In genomic region chr17:50144346-50144745, GRCh38 we compare ENCODE assay signal across 13 cellular contexts. TPM values are rescaled to one million over a fixed set of nuclear protein-coding genes. Genes with fewer than 3 reads are reported as not detected.
A peak's percentile ranks its signal among the peaks of the same experiment; 100 is the strongest.
DNase-seq lines count a peak whose midpoint lies in the region; ATAC-seq lines count a peak whose summit lies in the region.
"Had no signal": no experiment of that assay in that cellular context is flagged by ENCODE, and none has a peak within 500 bp of the region (broad histone marks: within the 10 kb centered on the region; RNA-seq: fewer than 3 reads in every experiment).

No MANE protein-coding gene starts in this region.

- H3K36me3 Mint-ChIP-seq in stimulated activated naive CD8-positive, alpha-beta T cell treated with anti-CD3 and anti-CD28 coated beads, Interleukin-15, Interleukin-2, amounts not matched to agents 100 ng/mL and 50 ng/mL, for 24 hours (ENCODE audit: low read depth): peaks cover 62% of the 10 kb centered on the region
- H3K36me3 Mint-ChIP-seq in activated CD4-positive, alpha-beta memory T cell treated with anti-CD3 and anti-CD28 coated beads for 36 hours: peaks cover 70% of the 10 kb centered on the region
- peaks cover 30% of the 10 kb centered on the region for H3K36me3 Mint-ChIP-seq in effector memory CD8-positive, alpha-beta T cell (ENCODE audit: insufficient read depth)

- in situ Hi-C loops in ACHN (cut with HindIII; ENCODE audit: low pct_ligation_motif_present, low pct_unique_long_range_greater_than_20kb, low sequenced_read_pairs): no loop called here

- H3K4me3 Mint-ChIP-seq in stimulated activated naive CD8-positive, alpha-beta T cell treated with anti-CD3 and anti-CD28 coated beads, Interleukin-15, Interleukin-2, amounts not matched to agents 100 ng/mL and 50 ng/mL, for 24 hours: no peak overlapping the region
- no peak overlapping the region for H3K4me3 Mint-ChIP-seq in activated CD4-positive, alpha-beta memory T cell treated with anti-CD3 and anti-CD28 coated beads for 36 hours
- peak overlapping the region; percentile 0 to 2 for H3K4me3 Mint-ChIP-seq in effector memory CD8-positive, alpha-beta T cell

- no peak for DNase-seq in stimulated activated naive CD8-positive, alpha-beta T cell treated with anti-CD3 and anti-CD28 coated beads, Interleukin-15, Interleukin-2, amounts not matched to agents 100 U/mL and 50 U/mL, for 24 hours
- no peak for DNase-seq in activated CD4-positive, alpha-beta memory T cell treated with anti-CD3 and anti-CD28 coated beads for 36 hours
- no peak for DNase-seq in effector memory CD8-positive, alpha-beta T cell
- DNase-seq in ureter (ENCODE audit: low spot score): no peak
- DNase-seq in ACHN: no peak
- no peak for DNase-seq in AML-193 (lab: John Stamatoyannopoulos, UW)
- DNase-seq: DMS79 treated with DMSO at 0.1 percent for 48 hours, NCI-H2029, spleen, substantia nigra had no signal

- no peaks in the 10 kb centered on the region for H3K9me3 Mint-ChIP-seq in stimulated activated naive CD8-positive, alpha-beta T cell treated with anti-CD3 and anti-CD28 coated beads, Interleukin-15, Interleukin-2, amounts not matched to agents 100 ng/mL and 50 ng/mL, for 24 hours
- H3K9me3 Mint-ChIP-seq in activated CD4-positive, alpha-beta memory T cell treated with anti-CD3 and anti-CD28 coated beads for 36 hours: no peaks in the 10 kb centered on the region
- no peaks in the 10 kb centered on the region for H3K9me3 Mint-ChIP-seq in effector memory CD8-positive, alpha-beta T cell

- intact Hi-C loops in activated CD4-positive, alpha-beta memory T cell treated with anti-CD3 and anti-CD28 coated beads for 36 hours (cut with micrococcal nuclease): no loop called here

- CTCF ChIA-PET in activated CD4-positive, alpha-beta memory T cell treated with anti-CD3 and anti-CD28 coated beads for 36 hours (lab: Charles Lee): interaction anchor here (1.1 to 2.6 kb wide), 3 partner anchors 17 to 29 kb away, joined by 3 to 17 read pairs (median 8); no protein-coding TSS in a partner anchor

- ATAC-seq in stimulated activated naive CD8-positive, alpha-beta T cell treated with anti-CD3 and anti-CD28 coated beads, Interleukin-15, Interleukin-2, amounts not matched to agents 100 U/mL and 50 U/mL, for 24 hours: no peak
- ATAC-seq in effector memory CD8-positive, alpha-beta T cell (replicated peaks): no peak
- no peak for ATAC-seq in HG02678 (IDR thresholded peaks at IDR 0.05; ENCODE audit: unreplicated experiment)

- no peaks in the 10 kb centered on the region for H3K27me3 Mint-ChIP-seq in stimulated activated naive CD8-positive, alpha-beta T cell treated with anti-CD3 and anti-CD28 coated beads, Interleukin-15, Interleukin-2, amounts not matched to agents 100 ng/mL and 50 ng/mL, for 24 hours
- no peaks in the 10 kb centered on the region for H3K27me3 Mint-ChIP-seq in activated CD4-positive, alpha-beta memory T cell treated with anti-CD3 and anti-CD28 coated beads for 36 hours
- no peaks in the 10 kb centered on the region for H3K27me3 Mint-ChIP-seq in effector memory CD8-positive, alpha-beta T cell

- H3K4me1 Mint-ChIP-seq in stimulated activated naive CD8-positive, alpha-beta T cell treated with anti-CD3 and anti-CD28 coated beads, Interleukin-15, Interleukin-2, amounts not matched to agents 100 ng/mL and 50 ng/mL, for 24 hours (ENCODE audit: low read depth): peaks cover 83% of the 10 kb centered on the region
- peaks cover 80% of the 10 kb centered on the region for H3K4me1 Mint-ChIP-seq in activated CD4-positive, alpha-beta memory T cell treated with anti-CD3 and anti-CD28 coated beads for 36 hours (ENCODE audit: low read depth)
- peaks cover 81 to 82% of the 10 kb centered on the region in 2 donors for H3K4me1 Mint-ChIP-seq in effector memory CD8-positive, alpha-beta T cell (ENCODE audit: low read depth in 2 of 2)

- peak overlapping the region; percentile 62 for H3K27ac Mint-ChIP-seq in stimulated activated naive CD8-positive, alpha-beta T cell treated with anti-CD3 and anti-CD28 coated beads, Interleukin-15, Interleukin-2, amounts not matched to agents 100 ng/mL and 50 ng/mL, for 24 hours
- peak overlapping the region; percentile 69 for H3K27ac Mint-ChIP-seq in activated CD4-positive, alpha-beta memory T cell treated with anti-CD3 and anti-CD28 coated beads for 36 hours
- H3K27ac Mint-ChIP-seq in effector memory CD8-positive, alpha-beta T cell: peak overlapping the region; percentile 45 to 97

- POLR2A ChIA-PET in activated CD4-positive, alpha-beta memory T cell treated with anti-CD3 and anti-CD28 coated beads for 36 hours (lab: Charles Lee): no interaction called here

RNA-seq across cellular contexts. Expression of gene PPP1R9B, which starts 6.1 kb away (rescaled TPM):
- total RNA-seq in activated CD4-positive, alpha-beta memory T cell treated with anti-CD3 and anti-CD28 coated beads for 36 hours: 10 to 100 TPM; 84.3 to 86.1 TPM
- total RNA-seq in ureter: 38.4 TPM

RNA-seq across cellular contexts. Expression of gene SAMD14, which starts 14.4 kb away (rescaled TPM):
- 1 to 10 TPM; 3.4 to 3.7 TPM for total RNA-seq in activated CD4-positive, alpha-beta memory T cell treated with anti-CD3 and anti-CD28 coated beads for 36 hours
- total RNA-seq in ureter: 5.5 TPM

RNA-seq across cellular contexts. Expression of gene SGCA, which starts 21.5 kb away (rescaled TPM):
- total RNA-seq in activated CD4-positive, alpha-beta memory T cell treated with anti-CD3 and anti-CD28 coated beads for 36 hours: under 1 TPM in 1 of 2 experiments, not detected in 1; 0.59 TPM
- 16.9 TPM for total RNA-seq in ureter
- total RNA-seq: cerebellum had no signal

RNA-seq across cellular contexts. Expression of gene PDK2, which starts 49.2 kb away (rescaled TPM):
- total RNA-seq in activated CD4-positive, alpha-beta memory T cell treated with anti-CD3 and anti-CD28 coated beads for 36 hours: 10 to 100 TPM; 13.3 to 14.6 TPM
- 25.7 TPM for total RNA-seq in ureter

RNA-seq across cellular contexts. Expression of gene COL1A1, which starts 57.1 kb away (rescaled TPM):
- total RNA-seq in activated CD4-positive, alpha-beta memory T cell treated with anti-CD3 and anti-CD28 coated beads for 36 hours: 1 to 10 TPM; 2.3 to 3.7 TPM
- 331 TPM for total RNA-seq in ureter

Comparison
In these comparisons a context has a peak if more than half of its experiments do, and no peak if none do; other contexts are left out.
1. H3K4me3 Mint-ChIP-seq: peak in effector memory CD8-positive, alpha-beta T cell (2 of 2); none in stimulated activated naive CD8-positive, alpha-beta T cell treated with anti-CD3 and anti-CD28 coated beads, Interleukin-15, Interleukin-2, amounts not matched to agents 100 ng/mL and 50 ng/mL, for 24 hours (single experiment) and activated CD4-positive, alpha-beta memory T cell treated with anti-CD3 and anti-CD28 coated beads for 36 hours (single experiment).
2. RNA of gene SGCA, which starts 21.5 kb away (total RNA-seq): 16.9 TPM in ureter (single experiment); 0.59 TPM in activated CD4-positive, alpha-beta memory T cell treated with anti-CD3 and anti-CD28 coated beads for 36 hours; every median in the first group is over 10 times any median in the second.
3. Peak in every context shown above with its lines, with median percentiles within 50 percentile points of each other: H3K27ac Mint-ChIP-seq.